In the genomic region with DNA sequence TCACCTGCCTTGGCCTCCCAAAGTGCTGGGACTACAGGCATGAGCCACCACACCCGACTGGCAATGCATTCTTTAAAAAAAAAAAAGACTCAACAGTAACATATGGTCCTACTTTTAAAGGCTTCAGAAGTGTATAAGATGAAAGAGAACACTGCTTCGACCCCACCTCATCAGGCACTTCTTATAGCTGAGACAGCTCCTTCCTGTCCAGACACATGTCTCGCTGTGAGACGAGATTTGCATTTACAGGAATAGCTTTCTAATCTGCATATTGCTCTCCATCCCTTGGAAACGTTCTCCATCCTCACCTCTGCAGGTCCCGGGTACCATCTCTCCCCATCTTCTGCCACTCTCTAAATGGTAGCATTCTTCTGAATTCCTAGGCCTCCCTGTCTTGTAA, we compare ENCODE assay signal across 22 cellular contexts. TPM values are rescaled to one million over a fixed set of nuclear protein-coding genes. Genes with fewer than 3 reads are reported as not detected.
DNase-seq lines count a peak whose midpoint lies in the region; ATAC-seq and TF ChIP-seq lines count a peak whose summit lies in the region.
"Had no signal": no experiment of that assay in that cellular context is flagged by ENCODE, and none has a peak within 500 bp of the region (broad histone marks: within the 10 kb centered on the region; RNA-seq: fewer than 3 reads in every experiment).

No MANE protein-coding gene starts in this region.

- H3K27me3 Mint-ChIP-seq in activated CD8-positive, alpha-beta memory T cell treated with anti-CD3 and anti-CD28 coated beads, Interleukin-2, amount 10 ng/mL, durations not matched to agents 7 days and 5 days: peaks cover 3% of the 10 kb centered on the region
- H3K27me3 Mint-ChIP-seq in activated naive CD8-positive, alpha-beta T cell treated with anti-CD3 and anti-CD28 coated beads, Interleukin-2, amount 50 U/mL, for 24 hours: no peaks in the 10 kb centered on the region
- H3K27me3 Mint-ChIP-seq in stimulated activated memory B cell treated with anti-CD40 and anti-IgM and Interleukin-4, amounts not matched to agents 10 μg/mL and 1 μg/mL and 100 μg/mL, for 72 hours: no peaks in the 10 kb centered on the region
- H3K27me3 Mint-ChIP-seq: brain had no signal

- no peaks in the 10 kb centered on the region for H3K9me2 ChIP-seq in OCI-LY7 (ENCODE audit: insufficient read depth, low read length)

- no TSS peak for BruUV-seq in OCI-LY7 (replicated peaks; lab: Mats Ljungman, UMichigan)

- POLR2A ChIA-PET in OCI-LY7 (lab: Charles Lee): interaction anchor here (1.1 to 1.3 kb wide), 2 partner anchors 28 to 190 kb away, joined by 4 to 7 read pairs; no protein-coding TSS in a partner anchor

- CTCF ChIA-PET in activated CD8-positive, alpha-beta memory T cell treated with anti-CD3 and anti-CD28 coated beads, Interleukin-2, amount 10 ng/mL, durations not matched to agents 7 days and 5 days (lab: Charles Lee): interaction anchor here (0.7 to 11.0 kb wide), 13 partner anchors 8 to 733 kb away, joined by 3 to 113 read pairs (median 5); a partner anchor contains a TSS
- CTCF ChIA-PET in OCI-LY7 (lab: Charles Lee; ENCODE audit: unreplicated experiment): no interaction called here

- no peak overlapping the region for H3K4me3 Mint-ChIP-seq in activated CD8-positive, alpha-beta memory T cell treated with anti-CD3 and anti-CD28 coated beads, Interleukin-2, amount 10 ng/mL, durations not matched to agents 7 days and 5 days
- H3K4me3 Mint-ChIP-seq in activated naive CD8-positive, alpha-beta T cell treated with anti-CD3 and anti-CD28 coated beads, Interleukin-2, amount 50 U/mL, for 24 hours: no peak overlapping the region
- no peak overlapping the region for H3K4me3 Mint-ChIP-seq in stimulated activated memory B cell treated with anti-CD40 and anti-IgM and Interleukin-4, amounts not matched to agents 10 μg/mL and 1 μg/mL and 100 μg/mL, for 72 hours
- H3K4me3 Mint-ChIP-seq: brain had no signal

- no peaks in the 10 kb centered on the region for H4K20me1 ChIP-seq in OCI-LY7 (ENCODE audit: insufficient read depth, low read length)

- H3K36me3 Mint-ChIP-seq in activated CD8-positive, alpha-beta memory T cell treated with anti-CD3 and anti-CD28 coated beads, Interleukin-2, amount 10 ng/mL, durations not matched to agents 7 days and 5 days: peaks cover 5% of the 10 kb centered on the region
- H3K36me3 Mint-ChIP-seq in activated naive CD8-positive, alpha-beta T cell treated with anti-CD3 and anti-CD28 coated beads, Interleukin-2, amount 50 U/mL, for 24 hours (ENCODE audit: low read depth): no peaks in the 10 kb centered on the region
- no peaks in the 10 kb centered on the region for H3K36me3 Mint-ChIP-seq in stimulated activated memory B cell treated with anti-CD40 and anti-IgM and Interleukin-4, amounts not matched to agents 10 μg/mL and 1 μg/mL and 100 μg/mL, for 72 hours
- H3K36me3 Mint-ChIP-seq: brain had no signal

- no peak for TF ChIP-seq EP300 in suprapubic skin (IDR thresholded peaks at IDR 0.05)

- H3K27me3 ChIP-seq in lower lobe of right lung (ENCODE audit: low read depth): no peaks in the 10 kb centered on the region
- no peaks in the 10 kb centered on the region for H3K27me3 ChIP-seq in suprapubic skin
- H3K27me3 ChIP-seq: vagina had no signal

- DNase-seq in activated CD8-positive, alpha-beta memory T cell treated with anti-CD3 and anti-CD28 coated beads, Interleukin-2, amount 10 ng/mL, durations not matched to agents 7 days and 5 days: no peak
- DNase-seq in activated CD8-positive, alpha-beta memory T cell treated with anti-CD3 and anti-CD28 coated beads, Interleukin-2, amount 50 U/mL, for 4 hours: no peak
- DNase-seq in OCI-LY7 (ENCODE audit: low spot score): peak; percentile 44
- DNase-seq in activated naive CD8-positive, alpha-beta T cell treated with anti-CD3 and anti-CD28 coated beads, Interleukin-2, amount 50 U/mL, for 24 hours: no peak
- DNase-seq in lower lobe of right lung: no peak
- no peak for DNase-seq in suprapubic skin (ENCODE audit: low spot score in 2 of 2)
- DNase-seq: activated B cell treated with CpG ODN at 0.5 μM for 24 hours, C1 segment of cervical spinal cord, NCI-H1092 treated with DMSO at 0.1 percent for 48 hours, NCI-H1930, small intestine, T-helper 9 cell had no signal

- peak overlapping the region; percentile 38 for H3K4me2 ChIP-seq in OCI-LY7 (ENCODE audit: low read length)

- no peaks in the 10 kb centered on the region for H3K9me3 ChIP-seq in OCI-LY7 (ENCODE audit: low read length)
- H3K9me3 ChIP-seq in lower lobe of right lung: no peaks in the 10 kb centered on the region
- H3K9me3 ChIP-seq in suprapubic skin: no peaks in the 10 kb centered on the region
- H3K9me3 ChIP-seq: thoracic aorta, vagina had no signal

- 57% methylated on average over 6 of the region's 6 CpGs for WGBS in suprapubic skin

- TF ChIP-seq CTCF in OCI-LY7 (conservative IDR thresholded peaks at IDR 0.05; ENCODE audit: low read length) (no peak), lower lobe of right lung (IDR thresholded peaks at IDR 0.05) (no peak), suprapubic skin (IDR thresholded peaks at IDR 0.05) (no peak)

- no peaks in the 10 kb centered on the region for H3K79me2 ChIP-seq in OCI-LY7 (ENCODE audit: insufficient read depth, low read depth, low read length)

- H2AFZ ChIP-seq in OCI-LY7 (ENCODE audit: low read length): no peak overlapping the region; the same call in 1 of the 2 replicates

- H3K27ac ChIP-seq in OCI-LY7 (ENCODE audit: low read depth, low read length, poor library complexity, severe bottlenecking): no peak overlapping the region
- H3K27ac ChIP-seq in lower lobe of right lung: no peak overlapping the region
- H3K27ac ChIP-seq in suprapubic skin: no peak overlapping the region
- H3K27ac ChIP-seq: epithelial cell of prostate, HL-60, thoracic aorta, vagina had no signal

- H3K27ac Mint-ChIP-seq in activated CD8-positive, alpha-beta memory T cell treated with anti-CD3 and anti-CD28 coated beads, Interleukin-2, amount 10 ng/mL, durations not matched to agents 7 days and 5 days: peak overlapping the region; percentile 87
- peak overlapping the region; percentile 71 for H3K27ac Mint-ChIP-seq in activated naive CD8-positive, alpha-beta T cell treated with anti-CD3 and anti-CD28 coated beads, Interleukin-2, amount 50 U/mL, for 24 hours
- peak overlapping the region; percentile 57 for H3K27ac Mint-ChIP-seq in stimulated activated memory B cell treated with anti-CD40 and anti-IgM and Interleukin-4, amounts not matched to agents 10 μg/mL and 1 μg/mL and 100 μg/mL, for 72 hours
- H3K27ac Mint-ChIP-seq: brain had no signal

- no peak overlapping the region for H3K4me3 ChIP-seq in OCI-LY7 (ENCODE audit: low read depth, low read length, poor library complexity, severe bottlenecking)
- H3K4me3 ChIP-seq in lower lobe of right lung: no peak overlapping the region
- H3K4me3 ChIP-seq in suprapubic skin: no peak overlapping the region
- H3K4me3 ChIP-seq: thoracic aorta, vagina had no signal

- TF ChIP-seq POLR2A in suprapubic skin (IDR thresholded peaks at IDR 0.05): no peak

- peaks cover 50% of the 10 kb centered on the region for H3K4me1 Mint-ChIP-seq in activated CD8-positive, alpha-beta memory T cell treated with anti-CD3 and anti-CD28 coated beads, Interleukin-2, amount 10 ng/mL, durations not matched to agents 7 days and 5 days
- peaks cover 15% of the 10 kb centered on the region for H3K4me1 Mint-ChIP-seq in activated naive CD8-positive, alpha-beta T cell treated with anti-CD3 and anti-CD28 coated beads, Interleukin-2, amount 50 U/mL, for 24 hours
- H3K4me1 Mint-ChIP-seq in stimulated activated memory B cell treated with anti-CD40 and anti-IgM and Interleukin-4, amounts not matched to agents 10 μg/mL and 1 μg/mL and 100 μg/mL, for 72 hours: peaks cover 23% of the 10 kb centered on the region

- ATAC-seq in activated CD8-positive, alpha-beta memory T cell treated with anti-CD3 and anti-CD28 coated beads, Interleukin-2, amount 10 ng/mL, durations not matched to agents 7 days and 5 days: no peak
- ATAC-seq in activated naive CD8-positive, alpha-beta T cell treated with anti-CD3 and anti-CD28 coated beads, Interleukin-2, amount 50 U/mL, for 24 hours: no peak
- ATAC-seq in stimulated activated memory B cell treated with anti-CD40 and anti-IgM and Interleukin-4, amounts not matched to agents 10 μg/mL and 1 μg/mL and 100 μg/mL, for 72 hours: no peak
- no peak for ATAC-seq in lower lobe of right lung
- no peak for ATAC-seq in HG03097 (IDR thresholded peaks at IDR 0.05; ENCODE audit: low FRiP score, unreplicated experiment)
- ATAC-seq: HCT116, HepG2, SK-N-SH treated with all-trans-retinoic acid at 6 μM for 48 hours had no signal

- H3K4me1 ChIP-seq in OCI-LY7 (ENCODE audit: insufficient read depth, low read length, poor library complexity, severe bottlenecking) (peaks cover 17% of the 10 kb centered on the region), lower lobe of right lung (no peaks in the 10 kb centered on the region), suprapubic skin (peaks cover under 1% of the 10 kb centered on the region)
- H3K4me1 ChIP-seq: vagina had no signal

- intact Hi-C loops in OCI-LY7 (cut with micrococcal nuclease; ENCODE audit: unreplicated experiment): loop anchor here (5.0 kb wide), 1 partner anchor 375 kb away; no protein-coding TSS in a partner anchor
- intact Hi-C loops in lower lobe of right lung (cut with DNase I): no loop called here

- no peaks in the 10 kb centered on the region for H3K9me3 Mint-ChIP-seq in activated CD8-positive, alpha-beta memory T cell treated with anti-CD3 and anti-CD28 coated beads, Interleukin-2, amount 10 ng/mL, durations not matched to agents 7 days and 5 days (ENCODE audit: low read depth)
- H3K9me3 Mint-ChIP-seq in activated naive CD8-positive, alpha-beta T cell treated with anti-CD3 and anti-CD28 coated beads, Interleukin-2, amount 50 U/mL, for 24 hours: no peaks in the 10 kb centered on the region
- no peaks in the 10 kb centered on the region for H3K9me3 Mint-ChIP-seq in stimulated activated memory B cell treated with anti-CD40 and anti-IgM and Interleukin-4, amounts not matched to agents 10 μg/mL and 1 μg/mL and 100 μg/mL, for 72 hours
- H3K9me3 Mint-ChIP-seq: activated B cell treated with CpG ODN at 0.5 μM for 24 hours, brain had no signal

- H3K36me3 ChIP-seq in OCI-LY7 (ENCODE audit: insufficient read depth, low read length): no peaks in the 10 kb centered on the region
- H3K36me3 ChIP-seq in lower lobe of right lung: no peaks in the 10 kb centered on the region
- H3K36me3 ChIP-seq in suprapubic skin: no peaks in the 10 kb centered on the region
- H3K36me3 ChIP-seq: thoracic aorta, vagina had no signal

RNA-seq across cellular contexts. Expression of a gene that starts 6.7 kb away (rescaled TPM):
- total RNA-seq in activated CD8-positive, alpha-beta memory T cell treated with anti-CD3 and anti-CD28 coated beads, Interleukin-2, amount 10 ng/mL, durations not matched to agents 7 days and 5 days: 10 to 100 TPM in 1 of 2 experiments, 1 to 10 TPM in 1; 7.8 to 19.4 TPM
- 0.63 and 1.3 TPM in 2 replicates for total RNA-seq in OCI-LY7 (2014; rRNA removed; shearing (Covaris generic))
- total RNA-seq in OCI-LY7 (2022) (0.27 and 0.94 TPM in 2 replicates), lower lobe of right lung (2.4 TPM), suprapubic skin (1 to 10 TPM; 2.1 to 3.7 (median 3.2) TPM)

RNA-seq across cellular contexts. Expression of a gene that starts 51.0 kb away (rescaled TPM):
- total RNA-seq in activated CD8-positive, alpha-beta memory T cell treated with anti-CD3 and anti-CD28 coated beads, Interleukin-2, amount 10 ng/mL, durations not matched to agents 7 days and 5 days: 100 to 1,000 TPM; 218 to 279 TPM
- 185 and 223 TPM in 2 replicates for total RNA-seq in OCI-LY7 (2014; rRNA removed; shearing (Covaris generic))
- total RNA-seq in OCI-LY7 (2022) (256 and 298 TPM in 2 replicates), lower lobe of right lung (103 TPM), suprapubic skin (100 to 1,000 TPM; 122 to 139 (median 125) TPM)
